23 cellular contexts compared by ENCODE assay signal in the genomic region with DNA sequence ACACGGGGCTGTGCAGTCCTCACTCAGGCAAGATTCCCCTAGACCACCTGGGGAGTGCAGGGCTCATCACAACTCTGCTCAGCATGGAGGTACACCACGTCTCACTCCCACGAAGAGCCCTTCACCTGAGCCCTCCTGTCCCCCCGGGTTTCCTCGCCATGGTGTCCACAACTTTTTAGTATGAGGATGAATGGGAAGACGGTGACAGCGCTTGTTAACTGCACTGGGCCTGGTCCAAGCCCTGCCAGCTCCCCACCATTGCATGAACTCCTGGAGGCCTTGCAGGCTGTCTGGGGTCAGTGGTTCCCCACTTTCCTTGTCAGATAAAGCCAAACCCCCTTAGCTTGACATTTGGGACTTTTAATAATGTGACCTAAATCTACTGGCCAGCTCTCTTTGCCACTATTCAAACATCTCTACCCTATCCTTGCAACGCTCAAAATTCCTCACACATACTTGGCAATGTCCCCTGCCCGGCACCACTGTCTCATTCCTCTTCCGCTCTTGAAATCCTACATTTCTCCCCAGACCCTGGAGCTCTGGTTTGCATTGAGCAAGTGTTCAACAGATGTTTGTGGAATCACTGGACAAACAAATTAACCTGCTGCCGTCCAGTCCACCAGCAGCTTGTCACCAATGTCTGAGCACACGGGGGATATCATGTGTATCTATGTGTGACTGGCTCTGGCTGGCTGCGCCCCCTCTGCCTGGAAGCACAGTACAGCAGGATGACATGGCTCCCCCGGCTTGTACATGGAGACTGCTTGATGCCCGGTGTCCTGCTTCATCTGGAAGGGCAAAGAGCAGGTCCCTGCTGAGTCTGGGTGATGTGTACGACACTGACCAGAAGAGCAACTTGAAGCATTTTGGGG. TPM values are rescaled to one million over a fixed set of nuclear protein-coding genes. Genes with fewer than 3 reads are reported as not detected.
"Had no signal": no experiment of that assay in that cellular context is flagged by ENCODE, and none has a peak within 500 bp of the region (broad histone marks: within the 10 kb centered on the region; RNA-seq: fewer than 3 reads in every experiment).

No MANE protein-coding gene starts in this region.

- DNase-seq: activated CD4-positive, alpha-beta T cell treated with anti-CD3 and anti-CD28 coated beads for 1 hour; activated CD4-positive, alpha-beta T cell treated with anti-CD3 and anti-CD28 coated beads, Interleukin-2, amount 50 U/mL, for 1 hour; activated CD8-positive, alpha-beta T cell treated with anti-CD3 and anti-CD28 coated beads, Interleukin-2, amount 10 ng/mL, durations not matched to agents 7 days and 5 days; activated naive CD4-positive, alpha-beta T cell treated with Interleukin-2 at 50 U/mL for 16 hours; activated naive CD8-positive, alpha-beta T cell treated with anti-CD3 and anti-CD28 coated beads for 36 hours; dermis blood vessel endothelial cell; effector CD8-positive, alpha-beta T cell; esophagus squamous epithelium; naive thymus-derived CD4-positive, alpha-beta T cell; sigmoid colon; SK-N-SH; stimulated activated CD4-positive, alpha-beta T cell treated with anti-CD3 and anti-CD28 coated beads, Interleukin-15, amount 100 ng/mL, for 24 hours had no signal

- H3K27ac Mint-ChIP-seq: activated CD8-positive, alpha-beta T cell treated with anti-CD3 and anti-CD28 coated beads, Interleukin-2, amount 10 ng/mL, durations not matched to agents 7 days and 5 days; activated naive CD8-positive, alpha-beta T cell treated with anti-CD3 and anti-CD28 coated beads for 36 hours; activated T-helper 17 cell treated with anti-CD3 and anti-CD28 coated beads, Interleukin-2, amount 50 U/mL, for 72 hours; type B pancreatic cell had no signal

- H3K4me1 Mint-ChIP-seq: activated naive CD8-positive, alpha-beta T cell treated with anti-CD3 and anti-CD28 coated beads for 36 hours; activated T-helper 17 cell treated with anti-CD3 and anti-CD28 coated beads, Interleukin-2, amount 50 U/mL, for 72 hours; naive thymus-derived CD4-positive, alpha-beta T cell; neural crest cell; stimulated activated memory B cell treated with anti-CD40 and anti-IgM and Interleukin-4, amounts not matched to agents 10 μg/mL and 1 μg/mL and 100 μg/mL, for 72 hours had no signal

- H3K4me3 Mint-ChIP-seq: activated CD8-positive, alpha-beta T cell treated with anti-CD3 and anti-CD28 coated beads, Interleukin-2, amount 10 ng/mL, durations not matched to agents 7 days and 5 days; activated naive CD8-positive, alpha-beta T cell treated with anti-CD3 and anti-CD28 coated beads for 36 hours; activated T-helper 17 cell treated with anti-CD3 and anti-CD28 coated beads, Interleukin-2, amount 50 U/mL, for 72 hours; naive thymus-derived CD4-positive, alpha-beta T cell; neural crest cell; stimulated activated memory B cell treated with anti-CD40 and anti-IgM and Interleukin-4, amounts not matched to agents 10 μg/mL and 1 μg/mL and 100 μg/mL, for 72 hours; type B pancreatic cell had no signal

- H3K36me3 Mint-ChIP-seq: activated naive CD8-positive, alpha-beta T cell treated with anti-CD3 and anti-CD28 coated beads for 36 hours had no signal

- H3K27me3 Mint-ChIP-seq: activated naive CD8-positive, alpha-beta T cell treated with anti-CD3 and anti-CD28 coated beads for 36 hours; activated T-helper 17 cell treated with anti-CD3 and anti-CD28 coated beads, Interleukin-2, amount 50 U/mL, for 72 hours; naive thymus-derived CD4-positive, alpha-beta T cell; stimulated activated memory B cell treated with anti-CD40 and anti-IgM and Interleukin-4, amounts not matched to agents 10 μg/mL and 1 μg/mL and 100 μg/mL, for 72 hours; type B pancreatic cell had no signal

- ATAC-seq: activated CD8-positive, alpha-beta T cell treated with anti-CD3 and anti-CD28 coated beads, Interleukin-2, amount 10 ng/mL, durations not matched to agents 7 days and 5 days; activated T-helper 17 cell treated with anti-CD3 and anti-CD28 coated beads, Interleukin-2, amount 50 U/mL, for 72 hours; naive thymus-derived CD4-positive, alpha-beta T cell; stimulated activated memory B cell treated with anti-CD40 and anti-IgM and Interleukin-4, amounts not matched to agents 10 μg/mL and 1 μg/mL and 100 μg/mL, for 72 hours had no signal

- H3K9me3 Mint-ChIP-seq: activated naive CD8-positive, alpha-beta T cell treated with anti-CD3 and anti-CD28 coated beads for 36 hours; activated T-helper 17 cell treated with anti-CD3 and anti-CD28 coated beads, Interleukin-2, amount 50 U/mL, for 72 hours; naive thymus-derived CD4-positive, alpha-beta T cell; neural crest cell; stimulated activated memory B cell treated with anti-CD40 and anti-IgM and Interleukin-4, amounts not matched to agents 10 μg/mL and 1 μg/mL and 100 μg/mL, for 72 hours; type B pancreatic cell had no signal

RNA-seq across cellular contexts. Expression of gene ASCL5, which starts 16.1 kb away (rescaled TPM):
- total RNA-seq: activated CD8-positive, alpha-beta T cell treated with anti-CD3 and anti-CD28 coated beads, Interleukin-2, amount 10 ng/mL, durations not matched to agents 7 days and 5 days; dermis blood vessel endothelial cell; esophagus squamous epithelium; fibroblast of villous mesenchyme; heart left ventricle; neural crest cell; omental fat pad; renal cortical epithelial cell; sigmoid colon; smooth muscle cell; T-helper 2 cell treated with Interferon-gamma antibody and Interleukin-4, amounts not matched to agents 100 ng/mL and 5 ng/mL, for 36 hours; thoracic aorta had no signal
- polyA plus RNA-seq: heart left ventricle, SK-N-SH, smooth muscle cell had no signal

RNA-seq across cellular contexts. Expression of gene CACNA1S, which starts 30.9 kb away (rescaled TPM):
- total RNA-seq: activated CD8-positive, alpha-beta T cell treated with anti-CD3 and anti-CD28 coated beads, Interleukin-2, amount 10 ng/mL, durations not matched to agents 7 days and 5 days; activated naive CD8-positive, alpha-beta T cell treated with anti-CD3 and anti-CD28 coated beads for 36 hours; activated T-helper 17 cell treated with anti-CD3 and anti-CD28 coated beads, Interleukin-2, amount 50 U/mL, for 72 hours; dermis blood vessel endothelial cell; esophagus squamous epithelium; fibroblast of villous mesenchyme; heart left ventricle; naive thymus-derived CD4-positive, alpha-beta T cell; omental fat pad; renal cortical epithelial cell; sigmoid colon; smooth muscle cell; T-helper 2 cell treated with Interferon-gamma antibody and Interleukin-4, amounts not matched to agents 100 ng/mL and 5 ng/mL, for 36 hours; thoracic aorta had no signal
- polyA plus RNA-seq: heart left ventricle; naive thymus-derived CD4-positive, alpha-beta T cell; SK-N-SH; smooth muscle cell had no signal

RNA-seq across cellular contexts. Expression of gene IGFN1, which starts 47.5 kb away (rescaled TPM):
- total RNA-seq: activated CD8-positive, alpha-beta T cell treated with anti-CD3 and anti-CD28 coated beads, Interleukin-2, amount 10 ng/mL, durations not matched to agents 7 days and 5 days; activated naive CD8-positive, alpha-beta T cell treated with anti-CD3 and anti-CD28 coated beads for 36 hours; esophagus squamous epithelium; naive thymus-derived CD4-positive, alpha-beta T cell; neural crest cell; smooth muscle cell; T-helper 2 cell treated with Interferon-gamma antibody and Interleukin-4, amounts not matched to agents 100 ng/mL and 5 ng/mL, for 36 hours; thoracic aorta had no signal
- polyA plus RNA-seq: naive thymus-derived CD4-positive, alpha-beta T cell; smooth muscle cell had no signal
